Comparison of ENCODE assay signal across 1 cellular context in the genomic region with DNA sequence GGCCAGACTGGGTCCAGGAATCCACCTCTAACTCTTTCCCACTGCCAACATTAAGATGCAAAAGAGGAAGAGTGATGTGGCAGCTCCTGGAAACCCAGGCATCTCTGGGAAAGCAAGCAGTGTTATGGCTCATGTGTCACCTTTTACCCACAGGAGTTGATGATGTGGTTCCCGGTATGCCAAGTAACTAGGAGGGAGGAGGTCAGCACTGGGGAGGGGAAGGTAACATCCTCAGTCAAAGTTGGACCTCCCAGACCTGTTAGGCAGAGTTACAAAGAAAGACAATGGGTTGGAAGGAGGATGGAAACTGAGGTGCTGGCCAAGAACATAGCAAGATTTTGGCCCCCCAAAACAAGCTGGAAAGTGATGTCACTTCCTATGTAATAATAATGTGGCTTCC.
TF ChIP-seq lines count a peak whose summit lies in the region.

No MANE protein-coding gene starts in this region.

TF ChIP-seq in IMR-90, 13 proteins besides CTCF, POLR2A, EP300 and RAD21:
- no peak for TF ChIP-seq SMC3 (IDR thresholded peaks at IDR 0.05; ENCODE audit: low read depth, low read length)
- no peak for TF ChIP-seq MAZ (IDR thresholded peaks at IDR 0.05; ENCODE audit: borderline replicate concordance, low read depth, low read length)
- TF ChIP-seq RFX5 (IDR thresholded peaks at IDR 0.05; ENCODE audit: low read depth, low read length), result no peak
